In the genomic region with DNA sequence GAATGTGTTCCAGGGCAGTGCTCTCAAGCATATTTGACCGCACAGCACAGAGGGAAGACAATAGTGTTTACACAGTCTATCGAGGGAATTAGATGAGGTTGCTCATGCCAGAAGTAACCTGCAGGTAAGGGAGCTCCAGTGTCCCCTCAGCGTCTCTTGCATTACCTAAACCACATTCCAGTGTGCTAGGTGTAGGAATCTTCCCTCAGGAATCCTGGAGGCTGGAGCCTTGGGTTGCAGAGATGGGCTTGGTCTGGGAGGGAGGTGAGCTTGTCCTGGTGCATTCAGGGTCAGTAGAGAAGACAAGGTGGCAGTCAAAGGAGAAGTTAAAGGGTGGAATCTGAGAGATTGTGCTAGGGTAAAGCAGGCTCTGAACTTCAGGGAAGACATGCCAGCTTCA, we compare ENCODE assay signal across 26 cellular contexts. TPM values are rescaled to one million over a fixed set of nuclear protein-coding genes. Genes with fewer than 3 reads are reported as not detected.
DNase-seq lines count a peak whose midpoint lies in the region; ATAC-seq, FAIRE-seq and TF ChIP-seq lines count a peak whose summit lies in the region.
"Had no signal": no experiment of that assay in that cellular context is flagged by ENCODE, and none has a peak within 500 bp of the region (broad histone marks: within the 10 kb centered on the region; RNA-seq: fewer than 3 reads in every experiment).

No MANE protein-coding gene starts in this region.

- H4K20me1 ChIP-seq in GM23338 (replicated peaks; ENCODE audit: insufficient read depth) = no peaks in the 10 kb centered on the region
- H4K20me1 ChIP-seq in H1 (replicated peaks in 1 of 2; ENCODE audit: control insufficient read depth in 1 of 2, insufficient read depth in 2 of 2, low read length in 2 of 2) = no peaks in the 10 kb centered on the region
- H4K20me1 ChIP-seq: BLaER1 treated with 17β-estradiol and CSF1 and Interleukin-3, amounts not matched to agents 10 nM and 100 nM had no signal

- ATAC-seq in GM23338 = peak; percentile 32; the same call in 1 of the 3 replicates
- no peak for ATAC-seq in gastrocnemius medialis
- ATAC-seq in CD4-positive, alpha-beta T cell (ENCODE audit: poor library complexity) = no peak
- ATAC-seq: A549 had no signal

- H2AFZ ChIP-seq in GM23338 (no peak overlapping the region), H1 (ENCODE audit: low read length) (0 out of 2 replicates have a peak overlapping the region, but pooled peaks have one; percentile 19), neuronal stem cell (ENCODE audit: low read length) (no peak overlapping the region)

- H3K23me2 ChIP-seq in H1 (ENCODE audit: low read depth, low read length) = no peaks in the 10 kb centered on the region

- no peak overlapping the region for H3K14ac ChIP-seq in H1 (ENCODE audit: insufficient read length)
- no peak overlapping the region for H3K14ac ChIP-seq in neuronal stem cell (ENCODE audit: low read length)

- TF ChIP-seq POLR2A in H1 (IDR thresholded peaks at IDR 0.05; ENCODE audit: control extremely low read depth in 1 of 2, low read depth in 2 of 2, low read length in 2 of 2) = no peak
- no peak for TF ChIP-seq POLR2A in gastrocnemius medialis (IDR thresholded peaks at IDR 0.05)

- no peak overlapping the region for H2BK5ac ChIP-seq in H1 (ENCODE audit: low read depth, low read length)
- H2BK5ac ChIP-seq in neuronal stem cell (ENCODE audit: low read length) = no peak overlapping the region

- no peaks in the 10 kb centered on the region for H3K36me3 ChIP-seq in GM23338 (ENCODE audit: insufficient read depth)
- H3K36me3 ChIP-seq in H1 (ENCODE audit: control insufficient read depth in 2 of 4, insufficient read depth in 4 of 4, low read length in 3 of 4) = no peaks in the 10 kb centered on the region
- H3K36me3 ChIP-seq in neuronal stem cell (replicated peaks in 1 of 2; ENCODE audit: control insufficient read depth in 2 of 2, insufficient read depth in 2 of 2, low read length in 2 of 2) = no peaks in the 10 kb centered on the region
- no peaks in the 10 kb centered on the region for H3K36me3 ChIP-seq in gastrocnemius medialis
- H3K36me3 ChIP-seq in right atrium auricular region = no peaks in the 10 kb centered on the region
- H3K36me3 ChIP-seq: BE2C; BLaER1 treated with 17β-estradiol and CSF1 and Interleukin-3, amounts not matched to agents 10 nM and 100 nM had no signal

- H3K4ac ChIP-seq in H1 (replicated peaks; ENCODE audit: insufficient read length, low read depth, low read length) = no peak overlapping the region
- H3K4ac ChIP-seq in neuronal stem cell (ENCODE audit: low read length) = no peak overlapping the region

- H3K4me3 ChIP-seq in GM23338 (no peak overlapping the region), H1 (ENCODE audit: extremely low read depth in 1 of 4, insufficient read depth in 2 of 4, low read depth in 3 of 4, low read length in 4 of 4) (no peak overlapping the region), neuronal stem cell (ENCODE audit: low read length in 2 of 2) (peak overlapping the region in 1 of 2 donors; percentile 55), gastrocnemius medialis (no peak overlapping the region), right atrium auricular region (no peak overlapping the region)
- H3K4me3 ChIP-seq: A549; BLaER1 treated with 17β-estradiol and CSF1 and Interleukin-3, amounts not matched to agents 10 nM and 100 nM had no signal

- H4K91ac ChIP-seq in H1 (replicated peaks; ENCODE audit: insufficient read length, low read length) (no peak overlapping the region), neuronal stem cell (ENCODE audit: low read depth, low read length, poor library complexity) (no peak overlapping the region)

- 0 out of 2 replicates have a peak, but pooled peaks cover 9% of the 10 kb centered on the region for H3K9me2 ChIP-seq in GM23338 (ENCODE audit: insufficient read depth)

- H3K18ac ChIP-seq in H1 (ENCODE audit: extremely low read depth, low read length) (no peak overlapping the region), neuronal stem cell (ENCODE audit: low read length) (peak overlapping the region; percentile 28)

- no peaks in the 10 kb centered on the region for H3F3A ChIP-seq in GM23338 (replicated peaks; ENCODE audit: low read depth)

- H3K27me3 Mint-ChIP-seq in GM23338 (ENCODE audit: insufficient read depth, low read depth, poor library complexity) = peaks cover 3% of the 10 kb centered on the region
- H3K27me3 Mint-ChIP-seq in CD4-positive, alpha-beta T cell = peaks cover 10% of the 10 kb centered on the region

- H3K27ac Mint-ChIP-seq in GM23338 = no peak overlapping the region; the same call in 1 of the 2 replicates
- H3K27ac Mint-ChIP-seq in CD4-positive, alpha-beta T cell = no peak overlapping the region
- H3K27ac Mint-ChIP-seq: CD4-positive, alpha-beta memory T cell had no signal

- DNase-seq in GM23338 (ENCODE audit: low spot score) (no peak), H1 (ENCODE audit: low read depth in 1 of 2, low spot score in 2 of 2) (no peak), neuronal stem cell (ENCODE audit: low spot score) (no peak), gastrocnemius medialis (no peak), right atrium auricular region (ENCODE audit: low spot score) (no peak)
- no peak for DNase-seq in CD4-positive, alpha-beta T cell
- DNase-seq: 8988T; ACHN; AML-193; BE2C; Calu3; CD4-positive, alpha-beta memory T cell; COR-L47; DMS53; DMS79 treated with DMSO at 0.1 percent for 48 hours; GF-D8; GOT3; H7; HCEC 1CT had no signal

- no peaks in the 10 kb centered on the region for H3K27me3 ChIP-seq in GM23338 (ENCODE audit: insufficient read depth)
- no peaks in the 10 kb centered on the region for H3K27me3 ChIP-seq in H1 (replicated peaks in 1 of 4; ENCODE audit: control insufficient read depth in 3 of 4, extremely low read depth in 1 of 4, insufficient read depth in 3 of 4, low read length in 3 of 4)
- H3K27me3 ChIP-seq in neuronal stem cell (ENCODE audit: control insufficient read depth in 3 of 3, insufficient read depth in 3 of 3, low read depth in 1 of 3, low read length in 3 of 3) = no peaks in the 10 kb centered on the region
- no peaks in the 10 kb centered on the region for H3K27me3 ChIP-seq in gastrocnemius medialis
- H3K27me3 ChIP-seq in right atrium auricular region = no peaks in the 10 kb centered on the region
- H3K27me3 ChIP-seq in CD4-positive, alpha-beta T cell (ENCODE audit: control insufficient read depth, insufficient read depth, low read length) = no peaks in the 10 kb centered on the region
- H3K27me3 ChIP-seq: BE2C; BLaER1 treated with 17β-estradiol and CSF1 and Interleukin-3, amounts not matched to agents 10 nM and 100 nM had no signal

- no peak for TF ChIP-seq CTCF in GM23338 (conservative IDR thresholded peaks at IDR 0.05; ENCODE audit: low read depth in 2 of 2)
- TF ChIP-seq CTCF in H1 (IDR thresholded peaks at IDR 0.05; ENCODE audit: control extremely low read depth in 1 of 3, insufficient read depth in 1 of 3, low read depth in 1 of 3, low read length in 3 of 3) = no peak
- TF ChIP-seq CTCF in gastrocnemius medialis (IDR thresholded peaks at IDR 0.05 in 4 of 5, conservative IDR thresholded peaks at IDR 0.05 in 1 of 5) = no peak
- no peak for TF ChIP-seq CTCF in right atrium auricular region (IDR thresholded peaks at IDR 0.05)
- no peak for TF ChIP-seq CTCF in CD4-positive, alpha-beta T cell (IDR thresholded peaks at IDR 0.05)

- H3K27ac ChIP-seq in GM23338 (ENCODE audit: low read depth) (no peak overlapping the region), H1 (ENCODE audit: low read depth, low read length) (no peak overlapping the region), neuronal stem cell (replicated peaks; ENCODE audit: low read length) (no peak overlapping the region), gastrocnemius medialis (no peak overlapping the region), right atrium auricular region (no peak overlapping the region)
- H3K27ac ChIP-seq in CD4-positive, alpha-beta T cell (ENCODE audit: low read depth, low read length) = no peak overlapping the region
- H3K27ac ChIP-seq: A549; BLaER1 treated with 17β-estradiol and CSF1 and Interleukin-3, amounts not matched to agents 10 nM and 100 nM had no signal

- CTCF ChIA-PET in H1 (lab: Charles Lee; ENCODE audit: partially characterized antibody) = interaction anchor here (1.2 kb wide), 2 partner anchors 56 to 126 kb away, joined by 3 read pairs; a partner anchor contains a TSS
- CTCF ChIA-PET in CD4-positive, alpha-beta T cell (lab: Charles Lee) = no interaction called here

- H3K79me2 ChIP-seq in GM23338 (replicated peaks; ENCODE audit: insufficient read depth) (no peaks in the 10 kb centered on the region), H1 (ENCODE audit: control insufficient read depth in 1 of 2, insufficient read depth in 2 of 2, low read length in 2 of 2) (no peaks in the 10 kb centered on the region)

- H3K4me3 Mint-ChIP-seq in GM23338 = no peak overlapping the region
- no peak overlapping the region for H3K4me3 Mint-ChIP-seq in CD4-positive, alpha-beta T cell
- H3K4me3 Mint-ChIP-seq: CD14-positive monocyte; CD4-positive, alpha-beta memory T cell had no signal

- H2BK15ac ChIP-seq in H1 (ENCODE audit: low read length) (no peak overlapping the region), neuronal stem cell (ENCODE audit: low read length) (no peak overlapping the region)

- POLR2A ChIA-PET in H1 (lab: Charles Lee; ENCODE audit: partially characterized antibody) = no interaction called here
- POLR2A ChIA-PET in CD4-positive, alpha-beta T cell (lab: Charles Lee) = no interaction called here

- H3K9me3 Mint-ChIP-seq in GM23338 = no peaks in the 10 kb centered on the region; the same call in 2 of the 3 replicates
- peaks cover 2% of the 10 kb centered on the region for H3K9me3 Mint-ChIP-seq in CD4-positive, alpha-beta T cell
- H3K9me3 Mint-ChIP-seq: CD14-positive monocyte had no signal

- 91% methylated on average over 3 of the region's 3 CpGs; no CpG with 5 or more reads in 1 of the 2 experiments for WGBS in H1 (ENCODE audit: extremely low coverage in 1 of 2, insufficient coverage in 1 of 2, insufficient read length in 1 of 2, insufficient replicate concordance in 2 of 2, low coverage in 1 of 2, low lambda C conversion rate in 2 of 2, missing lambda C conversion rate in 1 of 2), 2 experiments
- WGBS in neuronal stem cell (ENCODE audit: extremely low coverage in 2 of 2, insufficient read length in 2 of 2, insufficient replicate concordance in 1 of 2), 2 donors = no CpG with 5 or more reads among the region's 3 CpGs

- intact Hi-C loops in gastrocnemius medialis (cut with DNase I; ENCODE audit: low total_unique reads) = no loop called here
- intact Hi-C loops in CD4-positive, alpha-beta T cell (cut with DNase I, micrococcal nuclease) = no loop called here

- no peaks in the 10 kb centered on the region for H3K9me3 ChIP-seq in H1 (ENCODE audit: insufficient read depth in 2 of 2, low read depth in 1 of 2, low read length in 1 of 2)
- no peaks in the 10 kb centered on the region for H3K9me3 ChIP-seq in neuronal stem cell (replicated peaks in 1 of 2; ENCODE audit: control insufficient read depth in 2 of 2, insufficient read depth in 1 of 2, low read depth in 1 of 2, low read length in 2 of 2)
- H3K9me3 ChIP-seq in gastrocnemius medialis = no peaks in the 10 kb centered on the region
- H3K9me3 ChIP-seq in right atrium auricular region = no peaks in the 10 kb centered on the region
- H3K9me3 ChIP-seq in CD4-positive, alpha-beta T cell (ENCODE audit: control insufficient read depth, low read length) = no peaks in the 10 kb centered on the region
- H3K9me3 ChIP-seq: A549; BE2C; BLaER1 treated with 17β-estradiol and CSF1 and Interleukin-3, amounts not matched to agents 10 nM and 100 nM had no signal

- H2AK5ac ChIP-seq in H1 (ENCODE audit: low read depth, low read length) = no peak overlapping the region
- H2AK5ac ChIP-seq in neuronal stem cell (ENCODE audit: low read depth, low read length) = peak overlapping the region; percentile 56

- H2BK12ac ChIP-seq in H1 (ENCODE audit: low read depth, low read length) = no peak overlapping the region
- no peak overlapping the region for H2BK12ac ChIP-seq in neuronal stem cell (ENCODE audit: low read length)

- in situ Hi-C loops in gastrocnemius medialis (cut with MboI; ENCODE audit: low sequenced_read_pairs in 4 of 4) = no loop called here

- H3K9ac ChIP-seq in H1 (replicated peaks in 1 of 4; ENCODE audit: extremely low read depth in 1 of 4, low read depth in 3 of 4, low read length in 3 of 4) (no peak overlapping the region), neuronal stem cell (ENCODE audit: low read depth, low read length, poor library complexity) (no peak overlapping the region)
- H3K9ac ChIP-seq: BLaER1 treated with 17β-estradiol and CSF1 and Interleukin-3, amounts not matched to agents 10 nM and 100 nM had no signal

- H4K5ac ChIP-seq in H1 (ENCODE audit: insufficient read length, low read depth, low read length) = no peak overlapping the region

- no peaks in the 10 kb centered on the region; the same call in 2 of the 3 replicates for H3K36me3 Mint-ChIP-seq in GM23338 (ENCODE audit: low read depth)
- no peaks in the 10 kb centered on the region for H3K36me3 Mint-ChIP-seq in CD4-positive, alpha-beta T cell (ENCODE audit: low read depth)
- H3K36me3 Mint-ChIP-seq: CD14-positive monocyte; CD4-positive, alpha-beta memory T cell had no signal

- H3K23ac ChIP-seq in H1 (ENCODE audit: insufficient read length) = no peak overlapping the region
- H3K23ac ChIP-seq in neuronal stem cell (ENCODE audit: low read depth, low read length, poor library complexity) = no peak overlapping the region

- H3K4me2 ChIP-seq in GM23338 (no peak overlapping the region), H1 (ENCODE audit: insufficient read depth in 1 of 2, low read depth in 2 of 2, low read length in 2 of 2) (no peak overlapping the region), neuronal stem cell (ENCODE audit: insufficient read depth, low read length, poor library complexity, severe bottlenecking) (no peak overlapping the region)
- H3K4me2 ChIP-seq: A549; BLaER1 treated with 17β-estradiol and CSF1 and Interleukin-3, amounts not matched to agents 10 nM and 100 nM had no signal

- H3K4me1 ChIP-seq in GM23338 (ENCODE audit: insufficient read depth) (no peaks in the 10 kb centered on the region), H1 (replicated peaks in 1 of 4; ENCODE audit: control insufficient read depth in 3 of 4, insufficient read depth in 4 of 4, low read length in 3 of 4) (no peaks in the 10 kb centered on the region), neuronal stem cell (ENCODE audit: control insufficient read depth in 2 of 2, insufficient read depth in 1 of 2, low read depth in 1 of 2, low read length in 2 of 2) (no peaks in the 10 kb centered on the region), gastrocnemius medialis (no peaks in the 10 kb centered on the region), right atrium auricular region (no peaks in the 10 kb centered on the region)
- H3K4me1 ChIP-seq: A549; BE2C; BLaER1 treated with 17β-estradiol and CSF1 and Interleukin-3, amounts not matched to agents 10 nM and 100 nM had no signal

- H3K56ac ChIP-seq in H1 (replicated peaks; ENCODE audit: insufficient read length, low read depth, low read length) = no peak overlapping the region

- no peak overlapping the region for H2BK20ac ChIP-seq in H1 (ENCODE audit: low read length)

- no peaks in the 10 kb centered on the region for H3K4me1 Mint-ChIP-seq in GM23338
- H3K4me1 Mint-ChIP-seq in CD4-positive, alpha-beta T cell (ENCODE audit: low read depth) = no peaks in the 10 kb centered on the region
- H3K4me1 Mint-ChIP-seq: CD14-positive monocyte; CD4-positive, alpha-beta memory T cell had no signal

- no peak for FAIRE-seq in H1 (lab: Jason Lieb, UNC)
- FAIRE-seq: A549, GM12891, GM18507 had no signal

- no peaks in the 10 kb centered on the region for H3K79me1 ChIP-seq in H1 (ENCODE audit: low read depth, low read length)
- H3K79me1 ChIP-seq in neuronal stem cell (ENCODE audit: low read depth, low read length) = no peaks in the 10 kb centered on the region

- H2BK120ac ChIP-seq in H1 (replicated peaks; ENCODE audit: low read depth, low read length) = no peak overlapping the region
- H2BK120ac ChIP-seq in neuronal stem cell (ENCODE audit: low read depth, low read length) = no peak overlapping the region

- H4K8ac ChIP-seq in H1 (ENCODE audit: extremely low read depth, insufficient read depth, low read length) (no peak overlapping the region), neuronal stem cell (ENCODE audit: low read depth, low read length) (no peak overlapping the region)

- no peak for TF ChIP-seq EP300 in H1 (IDR thresholded peaks at IDR 0.05; ENCODE audit: borderline replicate concordance in 1 of 2, low read depth in 2 of 2, low read length in 2 of 2)

- no peak for TF ChIP-seq RAD21 in H1 (IDR thresholded peaks at IDR 0.05 in 1 of 2, conservative IDR thresholded peaks at IDR 0.05 in 1 of 2; ENCODE audit: low read depth in 2 of 2, low read length in 2 of 2)

RNA-seq across cellular contexts. Expression of a gene that starts 56.3 kb away (rescaled TPM):
- total RNA-seq in GM23338 (2014; rRNA removed; shearing (Covaris generic)) = 0.23 TPM in 1 of 2 replicates, not detected in the other
- polyA plus RNA-seq in GM23338 (2016; fragmentation: Nextera tagmentation; extraction: Ambion mirVana) (0.39 TPM in 1 of 2 replicates, not detected in the other), H1 (2011; rRNA removed) (0.03 TPM in 1 of 2 replicates, not detected in the other)
- total RNA-seq in H1 (2021; fragmentation: NEBNext Ultra II Directional; extraction: Animal tissue kit (Norgen Biotek cat#: 25700)) = 0.21 and 0.50 TPM in 2 replicates
- not detected for polyA plus RNA-seq in H1 (2011; cell fraction: cytosol; rRNA removed)
- 0.09 TPM for polyA plus RNA-seq in H1 (2011; cell fraction: nucleus; rRNA removed)
- polyA plus RNA-seq in H1 (2012, experiment 1 of 2) = 0.08 TPM in 1 of 4 replicates, not detected in the others
- polyA plus RNA-seq in H1 (2012, experiment 2 of 2) = not detected
- 0.97 TPM for polyA plus RNA-seq in H1 (2013, experiment 1 of 2)
- 0.79 TPM for polyA plus RNA-seq in H1 (2013, experiment 2 of 2)
- not detected in 2 replicates for polyA minus RNA-seq in H1 (2011; rRNA and poly(A)+ RNA removed)
- not detected for polyA minus RNA-seq in H1 (2011; cell fraction: cytosol; rRNA and poly(A)+ RNA removed)
- 0.60 TPM for polyA minus RNA-seq in H1 (2011; cell fraction: nucleus; rRNA and poly(A)+ RNA removed)
- polyA plus RNA-seq in neuronal stem cell (2013, experiment 1 of 2) = 0.01 TPM
- polyA plus RNA-seq in neuronal stem cell (2013, experiment 2 of 2) = 0.01 TPM
- total RNA-seq in gastrocnemius medialis (not detected), right atrium auricular region (not detected)
- total RNA-seq in CD4-positive, alpha-beta T cell = not detected
- total RNA-seq: Calu3; CD4-positive, alpha-beta memory T cell; Daoy; G401 had no signal
- polyA plus RNA-seq: A549; CD14-positive monocyte; CD4-positive, alpha-beta memory T cell had no signal
